In genomic region chr11:121615506-121615905, GRCh38 we compare ENCODE assay signal across 20 cellular contexts.
A peak's percentile ranks its signal among the peaks of the same experiment; 100 is the strongest.
DNase-seq lines count a peak whose midpoint lies in the region; ATAC-seq and TF ChIP-seq lines count a peak whose summit lies in the region.
"Had no signal": no experiment of that assay in that cellular context is flagged by ENCODE, and none has a peak within 500 bp of the region (broad histone marks: within the 10 kb centered on the region; RNA-seq: fewer than 3 reads in every experiment).

No MANE protein-coding gene starts in this region.

- H3K27ac ChIP-seq in epithelial cell of prostate = peak overlapping the region; percentile 19
- H3K27ac ChIP-seq: esophagus muscularis mucosa, psoas muscle, tibial artery had no signal

- no peak overlapping the region for H3K4me3 Mint-ChIP-seq in activated naive CD4-positive, alpha-beta T cell treated with anti-CD3 and anti-CD28 coated beads, Interleukin-2, amount 50 U/mL, for 24 hours
- no peak overlapping the region for H3K4me3 Mint-ChIP-seq in activated T-helper 1 cell treated with anti-CD3 and anti-CD28 coated beads, Interleukin-12 subunit alpha, Interleukin-12 subunit beta, Interleukin-2, Interleukin-4 antibody, amounts not matched to agents 30 ng/mL and 10 ng/mL and 1 ng/mL, durations not matched to agents 14 hours and 24 hours and 36 hours
- H3K4me3 Mint-ChIP-seq in glutamatergic neuron (ENCODE audit: unreplicated experiment) = no peak overlapping the region
- H3K4me3 Mint-ChIP-seq in activated naive CD4-positive, alpha-beta T cell treated with anti-CD3 and anti-CD28 coated beads, Interleukin-2, amount 10 ng/mL, durations not matched to agents 7 days and 5 days = no peak overlapping the region
- H3K4me3 Mint-ChIP-seq: CD4-positive, alpha-beta memory T cell; nephron; stimulated activated memory B cell treated with anti-CD40 and anti-IgM and Interleukin-4, amounts not matched to agents 10 μg/mL and 1 μg/mL and 100 μg/mL, for 72 hours had no signal

- H3K36me3 Mint-ChIP-seq in activated naive CD4-positive, alpha-beta T cell treated with anti-CD3 and anti-CD28 coated beads, Interleukin-2, amount 50 U/mL, for 24 hours = peaks cover 16% of the 10 kb centered on the region
- peaks cover 12 to 16% of the 10 kb centered on the region in 2 donors for H3K36me3 Mint-ChIP-seq in activated naive CD4-positive, alpha-beta T cell treated with anti-CD3 and anti-CD28 coated beads, Interleukin-2, amount 50 U/mL, for 72 hours
- peaks cover 61% of the 10 kb centered on the region for H3K36me3 Mint-ChIP-seq in activated T-helper 1 cell treated with anti-CD3 and anti-CD28 coated beads, Interleukin-12 subunit alpha, Interleukin-12 subunit beta, Interleukin-2, Interleukin-4 antibody, amounts not matched to agents 30 ng/mL and 10 ng/mL and 1 ng/mL, durations not matched to agents 14 hours and 24 hours and 36 hours (ENCODE audit: low read depth)
- peaks cover 5% of the 10 kb centered on the region for H3K36me3 Mint-ChIP-seq in glutamatergic neuron (ENCODE audit: unreplicated experiment)
- H3K36me3 Mint-ChIP-seq in activated naive CD4-positive, alpha-beta T cell treated with anti-CD3 and anti-CD28 coated beads, Interleukin-2, amount 10 ng/mL, durations not matched to agents 7 days and 5 days = peaks cover 83% of the 10 kb centered on the region

- ATAC-seq in activated naive CD4-positive, alpha-beta T cell treated with anti-CD3 and anti-CD28 coated beads, Interleukin-2, amount 50 U/mL, for 72 hours = no peak
- ATAC-seq in HG02970 (IDR thresholded peaks at IDR 0.05; ENCODE audit: low FRiP score, unreplicated experiment) = no peak
- ATAC-seq: psoas muscle; stimulated activated memory B cell treated with anti-CD40 and anti-IgM and Interleukin-4, amounts not matched to agents 10 μg/mL and 1 μg/mL and 100 μg/mL, for 72 hours had no signal

- intact Hi-C loops in activated T-helper 1 cell treated with anti-CD3 and anti-CD28 coated beads, Interleukin-12 subunit alpha, Interleukin-12 subunit beta, Interleukin-2, Interleukin-4 antibody, amounts not matched to agents 30 ng/mL and 10 ng/mL and 1 ng/mL, durations not matched to agents 14 hours and 24 hours and 36 hours (cut with micrococcal nuclease) = no loop called here

- H3K27me3 Mint-ChIP-seq in activated naive CD4-positive, alpha-beta T cell treated with anti-CD3 and anti-CD28 coated beads, Interleukin-2, amount 50 U/mL, for 24 hours = no peaks in the 10 kb centered on the region
- H3K27me3 Mint-ChIP-seq in activated T-helper 1 cell treated with anti-CD3 and anti-CD28 coated beads, Interleukin-12 subunit alpha, Interleukin-12 subunit beta, Interleukin-2, Interleukin-4 antibody, amounts not matched to agents 30 ng/mL and 10 ng/mL and 1 ng/mL, durations not matched to agents 14 hours and 24 hours and 36 hours (ENCODE audit: insufficient read depth) = no peaks in the 10 kb centered on the region
- H3K27me3 Mint-ChIP-seq in glutamatergic neuron (ENCODE audit: unreplicated experiment) = no peaks in the 10 kb centered on the region
- H3K27me3 Mint-ChIP-seq in activated naive CD4-positive, alpha-beta T cell treated with anti-CD3 and anti-CD28 coated beads, Interleukin-2, amount 10 ng/mL, durations not matched to agents 7 days and 5 days = no peaks in the 10 kb centered on the region
- H3K27me3 Mint-ChIP-seq: CD4-positive, alpha-beta memory T cell; stimulated activated memory B cell treated with anti-CD40 and anti-IgM and Interleukin-4, amounts not matched to agents 10 μg/mL and 1 μg/mL and 100 μg/mL, for 72 hours had no signal

- no peak for TF ChIP-seq CTCF in glutamatergic neuron (IDR thresholded peaks at IDR 0.05; ENCODE audit: partially characterized antibody, unreplicated experiment)

- H3K27ac Mint-ChIP-seq in activated naive CD4-positive, alpha-beta T cell treated with anti-CD3 and anti-CD28 coated beads, Interleukin-2, amount 50 U/mL, for 24 hours = peak overlapping the region; percentile 8
- H3K27ac Mint-ChIP-seq in activated naive CD4-positive, alpha-beta T cell treated with anti-CD3 and anti-CD28 coated beads, Interleukin-2, amount 50 U/mL, for 72 hours = peak overlapping the region in 1 of 2 donors; percentile 45
- H3K27ac Mint-ChIP-seq in activated T-helper 1 cell treated with anti-CD3 and anti-CD28 coated beads, Interleukin-12 subunit alpha, Interleukin-12 subunit beta, Interleukin-2, Interleukin-4 antibody, amounts not matched to agents 30 ng/mL and 10 ng/mL and 1 ng/mL, durations not matched to agents 14 hours and 24 hours and 36 hours = peak overlapping the region; percentile 40
- no peak overlapping the region for H3K27ac Mint-ChIP-seq in glutamatergic neuron (ENCODE audit: unreplicated experiment)
- no peak overlapping the region for H3K27ac Mint-ChIP-seq in activated naive CD4-positive, alpha-beta T cell treated with anti-CD3 and anti-CD28 coated beads, Interleukin-2, amount 10 ng/mL, durations not matched to agents 7 days and 5 days
- H3K27ac Mint-ChIP-seq: activated T-helper 2 cell treated with anti-CD3 and anti-CD28 coated beads, Interferon-gamma antibody, Interleukin-2, Interleukin-4, amounts not matched to agents 10 μg/mL and 5 μg/mL and 100 μg/mL, durations not matched to agents 14 hours and 24 hours and 36 hours; nephron; stimulated activated memory B cell treated with anti-CD40 and anti-IgM and Interleukin-4, amounts not matched to agents 10 μg/mL and 1 μg/mL and 100 μg/mL, for 72 hours had no signal

- CTCF ChIA-PET in activated naive CD4-positive, alpha-beta T cell treated with anti-CD3 and anti-CD28 coated beads, Interleukin-2, amount 10 ng/mL, durations not matched to agents 7 days and 5 days (lab: Charles Lee) = no interaction called here

- no peaks in the 10 kb centered on the region for H3K9me3 Mint-ChIP-seq in activated naive CD4-positive, alpha-beta T cell treated with anti-CD3 and anti-CD28 coated beads, Interleukin-2, amount 50 U/mL, for 24 hours
- no peaks in the 10 kb centered on the region for H3K9me3 Mint-ChIP-seq in activated naive CD4-positive, alpha-beta T cell treated with anti-CD3 and anti-CD28 coated beads, Interleukin-2, amount 50 U/mL, for 72 hours
- H3K9me3 Mint-ChIP-seq in activated T-helper 1 cell treated with anti-CD3 and anti-CD28 coated beads, Interleukin-12 subunit alpha, Interleukin-12 subunit beta, Interleukin-2, Interleukin-4 antibody, amounts not matched to agents 30 ng/mL and 10 ng/mL and 1 ng/mL, durations not matched to agents 14 hours and 24 hours and 36 hours = no peaks in the 10 kb centered on the region
- peaks cover 2% of the 10 kb centered on the region for H3K9me3 Mint-ChIP-seq in glutamatergic neuron (ENCODE audit: unreplicated experiment)
- no peaks in the 10 kb centered on the region for H3K9me3 Mint-ChIP-seq in activated naive CD4-positive, alpha-beta T cell treated with anti-CD3 and anti-CD28 coated beads, Interleukin-2, amount 10 ng/mL, durations not matched to agents 7 days and 5 days
- H3K9me3 Mint-ChIP-seq: activated T-helper 2 cell treated with anti-CD3 and anti-CD28 coated beads, Interferon-gamma antibody, Interleukin-2, Interleukin-4, amounts not matched to agents 10 μg/mL and 5 μg/mL and 100 μg/mL, durations not matched to agents 14 hours and 24 hours and 36 hours; nephron; stimulated activated memory B cell treated with anti-CD40 and anti-IgM and Interleukin-4, amounts not matched to agents 10 μg/mL and 1 μg/mL and 100 μg/mL, for 72 hours had no signal

- no peaks in the 10 kb centered on the region for H3K4me1 Mint-ChIP-seq in activated naive CD4-positive, alpha-beta T cell treated with anti-CD3 and anti-CD28 coated beads, Interleukin-2, amount 50 U/mL, for 24 hours
- no peaks in the 10 kb centered on the region for H3K4me1 Mint-ChIP-seq in activated T-helper 1 cell treated with anti-CD3 and anti-CD28 coated beads, Interleukin-12 subunit alpha, Interleukin-12 subunit beta, Interleukin-2, Interleukin-4 antibody, amounts not matched to agents 30 ng/mL and 10 ng/mL and 1 ng/mL, durations not matched to agents 14 hours and 24 hours and 36 hours (ENCODE audit: low read depth)
- H3K4me1 Mint-ChIP-seq in glutamatergic neuron (ENCODE audit: low read depth, unreplicated experiment) = no peaks in the 10 kb centered on the region
- H3K4me1 Mint-ChIP-seq in activated naive CD4-positive, alpha-beta T cell treated with anti-CD3 and anti-CD28 coated beads, Interleukin-2, amount 10 ng/mL, durations not matched to agents 7 days and 5 days = no peaks in the 10 kb centered on the region
- H3K4me1 Mint-ChIP-seq: nephron; stimulated activated memory B cell treated with anti-CD40 and anti-IgM and Interleukin-4, amounts not matched to agents 10 μg/mL and 1 μg/mL and 100 μg/mL, for 72 hours had no signal

- DNase-seq in activated naive CD4-positive, alpha-beta T cell treated with anti-CD3 and anti-CD28 coated beads, Interleukin-2, amount 50 U/mL, for 72 hours (ENCODE audit: low spot score in 2 of 2) = no peak
- no peak for DNase-seq in activated T-helper 1 cell treated with anti-CD3 and anti-CD28 coated beads, Interleukin-12 subunit alpha, Interleukin-12 subunit beta, Interleukin-2, Interleukin-4 antibody, amounts not matched to agents 30 ng/mL and 10 ng/mL and 1 ng/mL, durations not matched to agents 14 hours and 24 hours and 36 hours (ENCODE audit: low spot score)
- DNase-seq in epithelial cell of prostate (ENCODE audit: low read depth, low spot score) = no peak
- DNase-seq in glutamatergic neuron = no peak
- DNase-seq in stimulated activated naive CD4-positive, alpha-beta T cell treated with Interleukin-2 at 50 U/mL for 16 hours (lab: John Stamatoyannopoulos, UW) = no peak
- DNase-seq in activated naive CD4-positive, alpha-beta T cell treated with anti-CD3 and anti-CD28 coated beads, Interleukin-2, amount 10 ng/mL, durations not matched to agents 7 days and 5 days = no peak
- DNase-seq: activated CD4-positive, CD25-positive, alpha-beta regulatory T cell; CD4-positive, alpha-beta memory T cell; dorsolateral prefrontal cortex; NCI-H187; NCI-H446; psoas muscle; SHP77 treated with DMSO at 0.1 percent for 48 hours; tibial artery had no signal

Comparison
In these comparisons a context has a peak if more than half of its experiments do, and no peak if none do; other contexts are left out.
1. H3K27ac Mint-ChIP-seq: peak in activated naive CD4-positive, alpha-beta T cell treated with anti-CD3 and anti-CD28 coated beads, Interleukin-2, amount 50 U/mL, for 24 hours (single experiment) and activated T-helper 1 cell treated with anti-CD3 and anti-CD28 coated beads, Interleukin-12 subunit alpha, Interleukin-12 subunit beta, Interleukin-2, Interleukin-4 antibody, amounts not matched to agents 30 ng/mL and 10 ng/mL and 1 ng/mL, durations not matched to agents 14 hours and 24 hours and 36 hours (single experiment); none in glutamatergic neuron (single experiment) and activated naive CD4-positive, alpha-beta T cell treated with anti-CD3 and anti-CD28 coated beads, Interleukin-2, amount 10 ng/mL, durations not matched to agents 7 days and 5 days (single experiment).